23 cellular contexts compared by ENCODE assay signal in the genomic region with DNA sequence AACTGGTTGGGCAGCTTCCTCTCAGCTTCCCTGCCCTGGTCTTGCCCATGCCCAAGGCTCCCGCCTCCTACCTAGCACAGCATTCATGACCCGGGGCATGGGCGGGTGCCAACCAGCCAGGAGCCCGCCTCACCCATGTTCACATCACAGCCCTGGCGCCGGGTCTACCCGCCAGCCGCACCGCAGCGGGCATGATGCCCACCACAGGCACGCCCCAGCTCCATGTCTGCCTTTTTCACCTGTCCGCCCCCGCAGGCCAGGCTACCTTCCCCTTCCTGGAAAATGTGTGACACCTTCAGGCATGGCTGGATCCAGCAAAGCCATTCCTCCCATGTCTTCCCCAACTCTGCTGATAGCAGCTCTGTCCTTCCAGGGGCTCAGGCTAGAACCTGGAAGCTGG. TPM values are rescaled to one million over a fixed set of nuclear protein-coding genes. Genes with fewer than 3 reads are reported as not detected.
A peak's percentile ranks its signal among the peaks of the same experiment; 100 is the strongest.
DNase-seq lines count a peak whose midpoint lies in the region; ATAC-seq and TF ChIP-seq lines count a peak whose summit lies in the region.
"Had no signal": no experiment of that assay in that cellular context is flagged by ENCODE, and none has a peak within 500 bp of the region (broad histone marks: within the 10 kb centered on the region; RNA-seq: fewer than 3 reads in every experiment).

No MANE protein-coding gene starts in this region.

- H3K36me3 Mint-ChIP-seq in Calu3 (ENCODE audit: insufficient read depth, unreplicated experiment) = peaks cover 21% of the 10 kb centered on the region
- H3K36me3 Mint-ChIP-seq in progenitor cell of endocrine pancreas (ENCODE audit: insufficient read depth) = peaks cover 6% of the 10 kb centered on the region
- H3K36me3 Mint-ChIP-seq in GM23338 (ENCODE audit: low read depth) = peaks cover 9% of the 10 kb centered on the region

- TF ChIP-seq CTCF in Calu3 (IDR thresholded peaks at IDR 0.05; ENCODE audit: unreplicated experiment) (no peak), RWPE1 (conservative IDR thresholded peaks at IDR 0.05; ENCODE audit: low read depth) (no peak), foreskin keratinocyte (conservative IDR thresholded peaks at IDR 0.05) (no peak), progenitor cell of endocrine pancreas (IDR thresholded peaks at IDR 0.05; ENCODE audit: unreplicated experiment) (no peak), uterus (IDR thresholded peaks at IDR 0.05) (no peak), GM23338 (conservative IDR thresholded peaks at IDR 0.05; ENCODE audit: low read depth in 2 of 2) (no peak)

- H3K4me2 ChIP-seq in GM23338 = no peak overlapping the region

- TF ChIP-seq POLR2A in uterus (IDR thresholded peaks at IDR 0.05) = no peak

- H3K4me3 Mint-ChIP-seq in Calu3 (ENCODE audit: low read depth, unreplicated experiment) (peak overlapping the region; percentile 49), progenitor cell of endocrine pancreas (ENCODE audit: low read depth) (no peak overlapping the region), GM23338 (no peak overlapping the region)
- H3K4me3 Mint-ChIP-seq: activated T-cell treated with anti-CD3 and anti-CD28 coated beads, Interleukin-2, amount 50 U/mL, for 4 hours; type B pancreatic cell had no signal

- H3K36me3 ChIP-seq in uterus = no peaks in the 10 kb centered on the region
- no peaks in the 10 kb centered on the region for H3K36me3 ChIP-seq in GM23338 (ENCODE audit: insufficient read depth)
- H3K36me3 ChIP-seq: adrenal gland, brain microvascular endothelial cell had no signal

- peaks cover 10% of the 10 kb centered on the region for H3K27me3 ChIP-seq in foreskin keratinocyte
- H3K27me3 ChIP-seq in uterus = no peaks in the 10 kb centered on the region
- no peaks in the 10 kb centered on the region for H3K27me3 ChIP-seq in GM23338 (ENCODE audit: insufficient read depth)
- H3K27me3 ChIP-seq: adrenal gland, brain microvascular endothelial cell had no signal

- CTCF ChIA-PET in Calu3 (lab: Charles Lee) (interaction anchor here (0.5 to 1.0 kb wide), 2 partner anchors 14 to 25 kb away, joined by 3 to 8 read pairs; no protein-coding TSS in a partner anchor), RWPE1 (lab: Yijun Ruan, JAX) (interaction anchor here (1.0 to 1.3 kb wide), 2 partner anchors 250 to 260 kb away, joined by 3 to 5 read pairs; no protein-coding TSS in a partner anchor)

- H3K79me2 ChIP-seq in GM23338 (replicated peaks; ENCODE audit: insufficient read depth) = peaks cover 73% of the 10 kb centered on the region

- DNase-seq in Calu3 = peak; percentile 88
- DNase-seq in RWPE1 (ENCODE audit: low spot score) = peak; percentile 81
- peak in 1 of 2 donors; percentile 14 for DNase-seq in foreskin keratinocyte
- no peak for DNase-seq in progenitor cell of endocrine pancreas (ENCODE audit: low spot score, unreplicated experiment)
- DNase-seq in uterus = no peak
- DNase-seq in activated CD4-positive, alpha-beta T cell treated with anti-CD3 and anti-CD28 coated beads for 4 hours = no peak
- DNase-seq in GM23338 (ENCODE audit: low spot score) = no peak
- no peak for DNase-seq in AML-193 (lab: John Stamatoyannopoulos, UW)
- DNase-seq: activated CD4-positive, alpha-beta T cell treated with anti-CD3 and anti-CD28 coated beads for 48 hours; activated naive CD4-positive, alpha-beta T cell; activated T-cell treated with anti-CD3 and anti-CD28 coated beads, Interleukin-2, amount 50 U/mL, for 4 hours; adrenal gland; brain microvascular endothelial cell; effector CD8-positive, alpha-beta T cell; Kasumi-1; left ventricle myocardium superior; NCI-H1048; NCI-H187 treated with DMSO at 0.1 percent for 48 hours; NCI-H2227 treated with DMSO at 0.1 percent for 48 hours; NCI-H774; T-helper 1 cell had no signal

- no TSS peak for BruUV-seq in Calu3 (replicated peaks; lab: Mats Ljungman, UMichigan)

- H3K27me3 Mint-ChIP-seq in Calu3 (ENCODE audit: unreplicated experiment) = no peaks in the 10 kb centered on the region
- H3K27me3 Mint-ChIP-seq in progenitor cell of endocrine pancreas = no peaks in the 10 kb centered on the region
- H3K27me3 Mint-ChIP-seq in GM23338 (ENCODE audit: insufficient read depth, low read depth, poor library complexity) = peaks cover 9% of the 10 kb centered on the region
- H3K27me3 Mint-ChIP-seq: type B pancreatic cell had no signal

- H3K9me2 ChIP-seq in GM23338 (ENCODE audit: insufficient read depth) = no peaks in the 10 kb centered on the region

- H3K4me1 ChIP-seq in foreskin keratinocyte (peaks cover 2% of the 10 kb centered on the region), uterus (no peaks in the 10 kb centered on the region), GM23338 (ENCODE audit: insufficient read depth) (peaks cover 9% of the 10 kb centered on the region)
- H3K4me1 ChIP-seq: psoas muscle had no signal

- H3K27ac ChIP-seq in RWPE1 (0 out of 2 replicates have a peak overlapping the region, but pooled peaks have one; percentile 14), foreskin keratinocyte (no peak overlapping the region), uterus (no peak overlapping the region), GM23338 (ENCODE audit: low read depth) (no peak overlapping the region)
- H3K27ac ChIP-seq: adrenal gland, brain microvascular endothelial cell, psoas muscle had no signal

- POLR2A ChIA-PET in RWPE1 (lab: Yijun Ruan, JAX; ENCODE audit: low non-redundant PET) = interaction anchor here (0.5 to 1.0 kb wide), 2 partner anchors 11 to 430 kb away, joined by 3 read pairs; no protein-coding TSS in a partner anchor

- peaks cover 43% of the 10 kb centered on the region for H4K20me1 ChIP-seq in GM23338 (replicated peaks; ENCODE audit: insufficient read depth)

- H3K9me3 Mint-ChIP-seq in Calu3 (ENCODE audit: low read depth, unreplicated experiment) (no peaks in the 10 kb centered on the region), progenitor cell of endocrine pancreas (ENCODE audit: low read depth) (no peaks in the 10 kb centered on the region), GM23338 (no peaks in the 10 kb centered on the region)
- H3K9me3 Mint-ChIP-seq: type B pancreatic cell had no signal

- H3K4me1 Mint-ChIP-seq in Calu3 (ENCODE audit: low read depth, unreplicated experiment) = peaks cover 23% of the 10 kb centered on the region
- H3K4me1 Mint-ChIP-seq in progenitor cell of endocrine pancreas (ENCODE audit: low read depth) = no peaks in the 10 kb centered on the region
- peaks cover 11% of the 10 kb centered on the region for H3K4me1 Mint-ChIP-seq in GM23338

- H3K27ac Mint-ChIP-seq in Calu3 (ENCODE audit: unreplicated experiment) = peak overlapping the region; percentile 70
- H3K27ac Mint-ChIP-seq in progenitor cell of endocrine pancreas = peak overlapping the region; percentile 32
- no peak overlapping the region for H3K27ac Mint-ChIP-seq in GM23338
- H3K27ac Mint-ChIP-seq: type B pancreatic cell had no signal

- peak; percentile 34 for ATAC-seq in foreskin keratinocyte
- no peak for ATAC-seq in GM23338
- ATAC-seq: activated T-cell treated with anti-CD3 and anti-CD28 coated beads, Interleukin-2, amount 50 U/mL, for 4 hours; left ventricle myocardium superior; psoas muscle had no signal

- intact Hi-C loops in Calu3 (cut with micrococcal nuclease; ENCODE audit: unreplicated experiment) (no loop called here), uterus (cut with DNase I; ENCODE audit: low total_unique reads) (no loop called here)

- peaks cover 10% of the 10 kb centered on the region; the same call in 1 of the 2 replicates for H3F3A ChIP-seq in GM23338 (replicated peaks; ENCODE audit: low read depth)

- no peaks in the 10 kb centered on the region for H3K9me3 ChIP-seq in uterus
- H3K9me3 ChIP-seq: adrenal gland, psoas muscle had no signal

- no peak overlapping the region for H2AFZ ChIP-seq in GM23338

- H3K4me3 ChIP-seq in uterus = no peak overlapping the region
- H3K4me3 ChIP-seq in GM23338 = no peak overlapping the region
- H3K4me3 ChIP-seq: adrenal gland, psoas muscle had no signal

TF ChIP-seq in GM23338, 12 proteins besides CTCF, POLR2A, EP300 and RAD21:
- TF ChIP-seq, protein P1, sequence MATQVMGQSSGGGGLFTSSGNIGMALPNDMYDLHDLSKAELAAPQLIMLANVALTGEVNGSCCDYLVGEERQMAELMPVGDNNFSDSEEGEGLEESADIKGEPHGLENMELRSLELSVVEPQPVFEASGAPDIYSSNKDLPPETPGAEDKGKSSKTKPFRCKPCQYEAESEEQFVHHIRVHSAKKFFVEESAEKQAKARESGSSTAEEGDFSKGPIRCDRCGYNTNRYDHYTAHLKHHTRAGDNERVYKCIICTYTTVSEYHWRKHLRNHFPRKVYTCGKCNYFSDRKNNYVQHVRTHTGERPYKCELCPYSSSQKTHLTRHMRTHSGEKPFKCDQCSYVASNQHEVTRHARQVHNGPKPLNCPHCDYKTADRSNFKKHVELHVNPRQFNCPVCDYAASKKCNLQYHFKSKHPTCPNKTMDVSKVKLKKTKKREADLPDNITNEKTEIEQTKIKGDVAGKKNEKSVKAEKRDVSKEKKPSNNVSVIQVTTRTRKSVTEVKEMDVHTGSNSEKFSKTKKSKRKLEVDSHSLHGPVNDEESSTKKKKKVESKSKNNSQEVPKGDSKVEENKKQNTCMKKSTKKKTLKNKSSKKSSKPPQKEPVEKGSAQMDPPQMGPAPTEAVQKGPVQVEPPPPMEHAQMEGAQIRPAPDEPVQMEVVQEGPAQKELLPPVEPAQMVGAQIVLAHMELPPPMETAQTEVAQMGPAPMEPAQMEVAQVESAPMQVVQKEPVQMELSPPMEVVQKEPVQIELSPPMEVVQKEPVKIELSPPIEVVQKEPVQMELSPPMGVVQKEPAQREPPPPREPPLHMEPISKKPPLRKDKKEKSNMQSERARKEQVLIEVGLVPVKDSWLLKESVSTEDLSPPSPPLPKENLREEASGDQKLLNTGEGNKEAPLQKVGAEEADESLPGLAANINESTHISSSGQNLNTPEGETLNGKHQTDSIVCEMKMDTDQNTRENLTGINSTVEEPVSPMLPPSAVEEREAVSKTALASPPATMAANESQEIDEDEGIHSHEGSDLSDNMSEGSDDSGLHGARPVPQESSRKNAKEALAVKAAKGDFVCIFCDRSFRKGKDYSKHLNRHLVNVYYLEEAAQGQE (IDR thresholded peaks at IDR 0.05; ENCODE audit: unreplicated experiment) = no peak
- TF ChIP-seq NANOG (IDR thresholded peaks at IDR 0.05; ENCODE audit: borderline replicate concordance) (no peak), CREB1 (CRISPR knock-in tag; IDR thresholded peaks at IDR 0.05; ENCODE audit: low read depth) (no peak)

RNA-seq across cellular contexts. Expression of gene PTPRS, which starts 42.1 kb away (rescaled TPM):
- total RNA-seq in Calu3 (2022) = 91.4 and 93.0 TPM in 2 replicates
- total RNA-seq in foreskin keratinocyte = 12.4 and 19.5 TPM in 2 replicates
- 3.2 and 4.6 TPM in 2 replicates for polyA plus RNA-seq in foreskin keratinocyte
- 219 and 234 TPM in 2 replicates for total RNA-seq in progenitor cell of endocrine pancreas
- 100 to 1,000 TPM in 2 of 4 donors, 10 to 100 TPM in 2; 52.8 to 304 (median 125) TPM for total RNA-seq in uterus
- 225 and 290 TPM in 2 replicates for total RNA-seq in GM23338 (2014; rRNA removed; shearing (Covaris generic))
- polyA plus RNA-seq in GM23338 (2016; fragmentation: Nextera tagmentation; extraction: Ambion mirVana) = 20.6 and 20.7 TPM in 2 replicates

Comparison
In these comparisons a context has a peak if more than half of its experiments do, and no peak if none do; other contexts are left out.
1. DNase-seq: peak in Calu3 (single experiment) and RWPE1 (single experiment); none in progenitor cell of endocrine pancreas (single experiment), uterus (0 of 2), activated CD4-positive, alpha-beta T cell treated with anti-CD3 and anti-CD28 coated beads for 4 hours (0 of 2), GM23338 (single experiment) and AML-193 (0 of 2).